Comparison of ENCODE assay signal across 1 cellular context in the genomic region with DNA sequence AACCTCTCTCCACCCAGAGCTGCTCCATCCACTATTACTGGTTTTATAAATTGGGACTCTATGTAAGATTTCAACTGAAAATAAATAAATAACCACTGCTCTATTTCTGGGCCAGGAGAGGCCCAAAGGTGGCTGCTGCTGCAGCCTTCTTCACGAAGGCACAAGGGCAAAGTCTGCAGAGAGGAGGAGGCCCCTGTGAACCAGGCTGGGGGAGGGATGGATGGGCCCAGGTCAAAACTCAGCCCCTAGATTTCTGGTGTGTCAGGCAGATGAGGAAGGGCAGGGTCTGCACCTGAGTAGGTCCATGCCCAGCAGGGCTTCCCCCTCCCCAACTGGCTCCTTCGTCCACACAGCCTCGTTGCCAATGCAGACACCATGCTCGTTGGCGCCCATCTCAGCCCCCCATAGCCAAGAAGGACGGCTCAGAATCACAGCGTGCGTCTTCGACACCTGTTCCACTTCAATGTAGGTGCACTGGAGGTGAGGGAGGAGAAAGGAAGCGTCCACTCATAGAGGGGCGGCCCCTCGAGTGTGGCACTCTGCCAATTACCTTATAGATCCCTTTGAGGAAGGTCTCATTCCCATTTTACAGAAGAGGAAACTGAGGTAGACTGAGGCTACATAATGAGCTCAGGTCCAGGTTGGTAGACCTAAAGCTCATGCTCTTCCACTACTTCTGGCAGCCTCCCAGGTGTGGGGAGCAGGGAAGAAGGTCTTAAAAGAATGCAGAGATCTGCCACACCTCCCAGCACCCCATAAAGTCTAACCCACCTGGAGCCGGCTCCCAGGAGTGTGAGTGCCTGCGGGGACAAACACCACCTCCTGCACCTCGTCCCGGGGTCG.
TF ChIP-seq lines count a peak whose summit lies in the region.

No MANE protein-coding gene starts in this region.

TF ChIP-seq in endothelial cell of umbilical vein, 7 proteins besides CTCF, POLR2A, EP300 and RAD21:
- TF ChIP-seq FOS (IDR thresholded peaks at IDR 0.05; ENCODE audit: borderline replicate concordance, insufficient read depth, low read length) (no peak), EZH2 (IDR thresholded peaks at IDR 0.05; ENCODE audit: borderline replicate concordance, low read depth, low read length, severe bottlenecking) (no peak), JUN (IDR thresholded peaks at IDR 0.05; ENCODE audit: borderline replicate concordance, insufficient read depth, insufficient read length, low read depth) (no peak), GATA2 (IDR thresholded peaks at IDR 0.05; ENCODE audit: insufficient read depth, insufficient read length, low read depth, low read length) (no peak), POLR2AphosphoS5 (IDR thresholded peaks at IDR 0.05; ENCODE audit: insufficient read depth, low read depth, low read length) (no peak), MYC (IDR thresholded peaks at IDR 0.05; ENCODE audit: low read depth, low read length) (no peak)
- TF ChIP-seq, protein P1, sequence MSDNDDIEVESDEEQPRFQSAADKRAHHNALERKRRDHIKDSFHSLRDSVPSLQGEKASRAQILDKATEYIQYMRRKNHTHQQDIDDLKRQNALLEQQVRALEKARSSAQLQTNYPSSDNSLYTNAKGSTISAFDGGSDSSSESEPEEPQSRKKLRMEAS (IDR thresholded peaks at IDR 0.05; ENCODE audit: insufficient read depth, insufficient read length) = no peak
